In the genomic region with DNA sequence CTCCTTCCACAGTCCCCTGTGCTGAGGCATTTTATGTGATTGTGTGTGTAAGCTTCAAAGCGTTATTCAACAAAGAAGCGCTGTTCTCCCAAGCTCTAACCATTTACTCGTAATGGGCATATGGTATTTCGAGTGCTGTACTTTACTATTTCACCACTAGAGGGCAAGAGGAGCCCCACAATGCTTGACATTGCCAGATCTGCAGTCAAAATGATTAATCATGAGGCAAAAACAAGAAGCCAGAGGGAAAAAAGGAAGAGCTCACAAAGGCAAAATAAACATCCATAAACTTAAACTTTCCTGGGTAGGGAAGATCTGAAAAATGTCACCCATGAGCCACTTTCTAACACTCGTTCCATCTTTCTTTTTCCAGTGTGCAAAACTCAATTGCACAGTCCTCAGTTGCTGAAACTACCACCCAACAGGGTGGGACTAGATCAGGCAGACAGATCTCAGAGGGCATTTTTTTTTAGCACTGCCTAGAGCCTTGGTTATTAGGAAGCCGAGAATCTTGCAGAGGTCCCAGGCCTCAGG, we compare ENCODE assay signal across 8 cellular contexts.
DNase-seq lines count a peak whose midpoint lies in the region; ATAC-seq, FAIRE-seq and TF ChIP-seq lines count a peak whose summit lies in the region.

No MANE protein-coding gene starts in this region.

- no peaks in the 10 kb centered on the region for H3F3A ChIP-seq in smooth muscle cell (ENCODE audit: low read depth)

- POLR2A ChIA-PET in K562 (lab: Yijun Ruan, JAX): interaction anchor here (0.8 kb wide), 1 partner anchor 13 kb away, joined by 3 read pairs; no protein-coding TSS in a partner anchor

- CTCF ChIA-PET in K562 (lab: Yijun Ruan, JAX; ENCODE audit: low intra/inter-chr PET ratio): interaction anchor here (1.0 kb wide), 1 partner anchor 319 kb away, joined by 3 read pairs; no protein-coding TSS in a partner anchor

- DNase-seq in DMS53 treated with DMSO at 0.1 percent for 48 hours (lab: John Stamatoyannopoulos, UW; ENCODE audit: unreplicated experiment) (peak; percentile 72), NCI-H526 treated with DMSO at 0.1 percent for 48 hours (lab: John Stamatoyannopoulos, UW) (peak; percentile 61), K562 (ENCODE audit: extremely low read depth in 1 of 4, low spot score in 3 of 4) (peak; percentile 39 to 61 (median 40)), smooth muscle cell (lab: John Stamatoyannopoulos, UW; ENCODE audit: unreplicated experiment) (no peak), DMS79 (lab: John Stamatoyannopoulos, UW) (no peak)

- ATAC-seq in GM19467 (IDR thresholded peaks at IDR 0.05; ENCODE audit: unreplicated experiment): peak; percentile 89
- peak; percentile 92 for ATAC-seq in HG03575 (IDR thresholded peaks at IDR 0.05; ENCODE audit: extremely low read depth, insufficient number of reproducible peaks, low FRiP score, unreplicated experiment)
- peak; percentile 88 for ATAC-seq in K562

- in situ Hi-C loops in K562 (cut with MboI): no loop called here

- peak overlapping the region; percentile 14; the same call in 1 of the 2 replicates for H3K4me2 ChIP-seq in K562 (ENCODE audit: insufficient read depth, low read length)
- peak overlapping the region; percentile 68 for H3K4me2 ChIP-seq in smooth muscle cell

- H3K36me3 ChIP-seq in K562 (ENCODE audit: control insufficient read depth, insufficient read depth, low read length): no peaks in the 10 kb centered on the region
- H3K36me3 ChIP-seq in iPS-20b (ENCODE audit: insufficient read depth, low read depth, low read length): no peaks in the 10 kb centered on the region
- H3K36me3 ChIP-seq in smooth muscle cell (ENCODE audit: low read depth): no peaks in the 10 kb centered on the region

- intact Hi-C loops in K562 (cut with micrococcal nuclease): loop anchor here (1.0 to 10.0 kb wide), 3 partner anchors 91 to 505 kb away; no protein-coding TSS in a partner anchor

- H3K27ac ChIP-seq in K562 (ENCODE audit: extremely low read depth, low read depth, low read length) (no peak overlapping the region), iPS-20b (ENCODE audit: low read length) (no peak overlapping the region), smooth muscle cell (ENCODE audit: low read depth) (no peak overlapping the region)

- H3K4me3 ChIP-seq in K562: no peak overlapping the region
- no peak overlapping the region for H3K4me3 ChIP-seq in iPS-20b (ENCODE audit: low read length)
- H3K4me3 ChIP-seq in smooth muscle cell: no peak overlapping the region

- no peak for TF ChIP-seq POLR2A in K562 (conservative IDR thresholded peaks at IDR 0.05)

- no peaks in the 10 kb centered on the region for H3K9me3 ChIP-seq in K562 (replicated peaks; ENCODE audit: control insufficient read depth, insufficient read depth, low read depth, low read length)
- H3K9me3 ChIP-seq in iPS-20b (ENCODE audit: insufficient read depth, low read depth, low read length): peaks cover 3% of the 10 kb centered on the region; the same call in 1 of the 2 replicates
- H3K9me3 ChIP-seq in smooth muscle cell (replicated peaks; ENCODE audit: low read depth): no peaks in the 10 kb centered on the region

- H2AFZ ChIP-seq in K562 (ENCODE audit: low read depth, low read length) (peak overlapping the region; percentile 53; the same call in 1 of the 2 replicates), smooth muscle cell (ENCODE audit: low read depth) (no peak overlapping the region)

- no peak for TF ChIP-seq EP300 in K562 (IDR thresholded peaks at IDR 0.05; ENCODE audit: low read length)

- FAIRE-seq in K562 (lab: Jason Lieb, UNC): peak; percentile 69

- H3K9me1 ChIP-seq in K562 (ENCODE audit: control insufficient read depth, insufficient read depth, low read length): no peaks in the 10 kb centered on the region

- no peaks in the 10 kb centered on the region for H3K27me3 ChIP-seq in K562 (ENCODE audit: control insufficient read depth in 2 of 2, insufficient read depth in 2 of 2, low read length in 2 of 2)
- H3K27me3 ChIP-seq in iPS-20b (ENCODE audit: insufficient read depth, low read length): no peaks in the 10 kb centered on the region
- H3K27me3 ChIP-seq in smooth muscle cell (ENCODE audit: low read depth): no peaks in the 10 kb centered on the region

- H3K9ac ChIP-seq in K562 (ENCODE audit: insufficient read depth in 1 of 2, low read depth in 2 of 2, low read length in 2 of 2) (no peak overlapping the region), iPS-20b (ENCODE audit: low read depth, low read length) (0 out of 2 replicates have a peak overlapping the region, but pooled peaks have one; percentile 7), smooth muscle cell (ENCODE audit: low read depth) (no peak overlapping the region)

- H4K20me1 ChIP-seq in K562 (replicated peaks; ENCODE audit: control insufficient read depth, insufficient read depth, low read length) (no peaks in the 10 kb centered on the region), smooth muscle cell (ENCODE audit: low read depth) (no peaks in the 10 kb centered on the region)

- no peaks in the 10 kb centered on the region for H3K4me1 ChIP-seq in K562 (replicated peaks in 1 of 2; ENCODE audit: control insufficient read depth in 2 of 2, insufficient read depth in 2 of 2, low read length in 2 of 2)
- peaks cover 8% of the 10 kb centered on the region; the same call in 1 of the 2 replicates for H3K4me1 ChIP-seq in iPS-20b (ENCODE audit: insufficient read depth, low read length)
- H3K4me1 ChIP-seq in smooth muscle cell (ENCODE audit: low read depth): peaks cover 8% of the 10 kb centered on the region

- 2% methylated on average over 5 of the region's 6 CpGs for WGBS in K562 (ENCODE audit: insufficient coverage, low coverage, missing lambda C conversion rate)
- WGBS in smooth muscle cell (ENCODE audit: low lambda C conversion rate): 12% methylated on average over 6 of the region's 6 CpGs

- H3K79me2 ChIP-seq in K562 (ENCODE audit: control insufficient read depth, insufficient read depth, low read length) (no peaks in the 10 kb centered on the region), smooth muscle cell (ENCODE audit: low read depth) (no peaks in the 10 kb centered on the region)

- TF ChIP-seq RAD21 in K562 (CRISPR knock-in tag; conservative IDR thresholded peaks at IDR 0.05 in 1 of 2, IDR thresholded peaks at IDR 0.05 in 1 of 2): peak; percentile 72 to 75

- BruUV-seq in K562 (replicated peaks; lab: Mats Ljungman, UMichigan): no TSS peak

- TF ChIP-seq CTCF in K562 (IDR thresholded peaks at IDR 0.05 in 2 of 3, conservative IDR thresholded peaks at IDR 0.05 in 1 of 3; ENCODE audit: insufficient read depth in 2 of 3, low read depth in 1 of 3, low read length in 3 of 3) (peak; percentile 55 to 71 (median 68); a peak in 5 of 6 replicates), smooth muscle cell (IDR thresholded peaks at IDR 0.05; ENCODE audit: borderline replicate concordance, insufficient read depth, poor library complexity, severe bottlenecking) (peak; percentile 89)

TF ChIP-seq in K562, 482 proteins besides CTCF, POLR2A, EP300 and RAD21:
- TF ChIP-seq DEAF1 (CRISPR knock-in tag; IDR thresholded peaks at IDR 0.05): peak; percentile 57
- no peak for TF ChIP-seq POLR2AphosphoS5 (IDR thresholded peaks at IDR 0.05; ENCODE audit: control insufficient read depth, insufficient read depth, low read depth, low read length)
- peak; percentile 91 for TF ChIP-seq MEIS2 (IDR thresholded peaks at IDR 0.05; ENCODE audit: partially characterized antibody)
- TF ChIP-seq, protein P1, sequence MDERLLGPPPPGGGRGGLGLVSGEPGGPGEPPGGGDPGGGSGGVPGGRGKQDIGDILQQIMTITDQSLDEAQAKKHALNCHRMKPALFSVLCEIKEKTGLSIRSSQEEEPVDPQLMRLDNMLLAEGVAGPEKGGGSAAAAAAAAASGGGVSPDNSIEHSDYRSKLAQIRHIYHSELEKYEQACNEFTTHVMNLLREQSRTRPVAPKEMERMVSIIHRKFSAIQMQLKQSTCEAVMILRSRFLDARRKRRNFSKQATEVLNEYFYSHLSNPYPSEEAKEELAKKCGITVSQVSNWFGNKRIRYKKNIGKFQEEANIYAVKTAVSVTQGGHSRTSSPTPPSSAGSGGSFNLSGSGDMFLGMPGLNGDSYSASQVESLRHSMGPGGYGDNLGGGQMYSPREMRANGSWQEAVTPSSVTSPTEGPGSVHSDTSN (CRISPR knock-in tag; IDR thresholded peaks at IDR 0.05; ENCODE audit: low read depth): no peak
- TF ChIP-seq, protein P1 (tag; conservative IDR thresholded peaks at IDR 0.05; ENCODE audit: low read depth): peak; percentile 91
- peak; percentile 76 for TF ChIP-seq PKNOX1 (IDR thresholded peaks at IDR 0.05)
- no peak for TF ChIP-seq TAF7 (tag; IDR thresholded peaks at IDR 0.05)
- TF ChIP-seq SMC3 (conservative IDR thresholded peaks at IDR 0.05; ENCODE audit: insufficient read depth, low read depth, low read length): peak; percentile 36; the same call in 1 of the 2 replicates

Comparison
In these comparisons a context has a peak if more than half of its experiments do, and no peak if none do; other contexts are left out.
1. DNase-seq: peak in DMS53 treated with DMSO at 0.1 percent for 48 hours (single experiment), NCI-H526 treated with DMSO at 0.1 percent for 48 hours (single experiment) and K562 (4 of 4); none in smooth muscle cell (single experiment) and DMS79 (single experiment).
2. Peak in every context shown above with its lines, with median percentiles within 50 percentile points of each other: ATAC-seq.